19 cellular contexts compared by ENCODE assay signal in the genomic region with DNA sequence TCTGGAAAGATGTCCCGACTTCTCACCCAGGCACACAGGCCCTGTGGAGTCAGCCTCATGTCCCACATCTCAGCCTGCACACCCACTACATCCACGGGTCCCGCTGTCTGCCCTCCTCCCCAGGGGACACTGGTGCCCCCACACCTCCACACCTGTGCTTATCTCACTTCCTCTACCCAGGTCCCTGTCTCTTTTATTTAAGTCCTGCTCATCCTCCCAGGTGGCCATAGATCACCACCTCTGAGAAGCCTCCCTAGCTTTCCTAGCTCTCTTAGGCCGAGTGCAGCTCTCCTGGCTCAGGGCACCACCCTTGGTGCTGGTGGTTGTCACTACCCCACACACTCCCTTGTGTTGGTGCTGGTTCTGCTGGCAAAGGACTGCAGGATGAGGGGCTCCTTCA.
DNase-seq lines count a peak whose midpoint lies in the region; ATAC-seq and TF ChIP-seq lines count a peak whose summit lies in the region.
"Had no signal": no experiment of that assay in that cellular context is flagged by ENCODE, and none has a peak within 500 bp of the region (broad histone marks: within the 10 kb centered on the region; RNA-seq: fewer than 3 reads in every experiment).

No MANE protein-coding gene starts in this region.

- no peak overlapping the region for H3K4me3 ChIP-seq in IMR-90 (ENCODE audit: insufficient read depth, low read depth, low read length)
- no peak overlapping the region for H3K4me3 ChIP-seq in OCI-LY3 (ENCODE audit: low read length)
- H3K4me3 ChIP-seq in esophagus muscularis mucosa: no peak overlapping the region
- H3K4me3 ChIP-seq: BLaER1 treated with 17β-estradiol and CSF1 and Interleukin-3, amounts not matched to agents 10 nM and 100 nM; HAP-1 had no signal

- no peak for TF ChIP-seq RAD21 in IMR-90 (IDR thresholded peaks at IDR 0.05; ENCODE audit: low read length)

- CTCF ChIA-PET in IMR-90 (lab: Yijun Ruan, JAX): no interaction called here

- H3K27me3 ChIP-seq in IMR-90 (ENCODE audit: control insufficient read depth, insufficient read depth, low read length): peaks cover 10% of the 10 kb centered on the region; the same call in 1 of the 2 replicates
- H3K27me3 ChIP-seq in OCI-LY3 (ENCODE audit: low read depth, low read length): no peaks in the 10 kb centered on the region
- peaks cover 0 to 17% (median 0%) of the 10 kb centered on the region in 4 donors for H3K27me3 ChIP-seq in esophagus muscularis mucosa
- H3K27me3 ChIP-seq: BE2C; BLaER1 treated with 17β-estradiol and CSF1 and Interleukin-3, amounts not matched to agents 10 nM and 100 nM had no signal

- DNase-seq in IMR-90 (no peak), esophagus muscularis mucosa (ENCODE audit: extremely low spot score) (peak; percentile 78), neural crest cell (ENCODE audit: low read depth, low spot score) (no peak), AG08395 (ENCODE audit: low spot score) (no peak), germinal center (ENCODE audit: low spot score) (no peak), G401 (ENCODE audit: low spot score) (no peak)
- DNase-seq: AML-193; BE2C; Calu3; CD4-positive, alpha-beta T cell; CD8-positive, alpha-beta memory T cell; DMS79 treated with DMSO at 0.1 percent for 48 hours; GOT3; HFFc6 had no signal

- TF ChIP-seq POLR2A in IMR-90 (IDR thresholded peaks at IDR 0.05; ENCODE audit: low read depth, low read length): no peak
- no peak for TF ChIP-seq POLR2A in esophagus muscularis mucosa (IDR thresholded peaks at IDR 0.05; ENCODE audit: low read depth)

- peaks cover 4% of the 10 kb centered on the region; the same call in 1 of the 2 replicates for H3K9me1 ChIP-seq in IMR-90 (ENCODE audit: insufficient read depth, low read length)

- H3K14ac ChIP-seq in IMR-90 (replicated peaks; ENCODE audit: low read depth, low read length): no peak overlapping the region

- dilution Hi-C loops in IMR-90 (cut with HindIII; ENCODE audit: low sequenced_read_pairs, unreplicated experiment): no loop called here

- H3K4me1 Mint-ChIP-seq in neural crest cell: no peaks in the 10 kb centered on the region
- H3K4me1 Mint-ChIP-seq: CD14-positive monocyte; CD8-positive, alpha-beta memory T cell had no signal

- H3K27ac Mint-ChIP-seq in neural crest cell (ENCODE audit: unreplicated experiment): peak overlapping the region; percentile 71
- H3K27ac Mint-ChIP-seq: CD14-positive monocyte; CD4-positive, alpha-beta T cell; CD8-positive, alpha-beta memory T cell; HFFc6 had no signal

- H2BK5ac ChIP-seq in IMR-90 (ENCODE audit: low read depth, low read length, poor library complexity, severe bottlenecking): no peak overlapping the region

- no peak overlapping the region for H2AK5ac ChIP-seq in IMR-90 (ENCODE audit: low read depth, low read length)

- H4K5ac ChIP-seq in IMR-90 (ENCODE audit: low read depth, low read length): no peak overlapping the region

- no peaks in the 10 kb centered on the region for H3K79me1 ChIP-seq in IMR-90 (ENCODE audit: low read depth in 1 of 2, low read length in 2 of 2)

- TF ChIP-seq CTCF in IMR-90 (conservative IDR thresholded peaks at IDR 0.05; ENCODE audit: low read depth, low read length): no peak
- no peak for TF ChIP-seq CTCF in OCI-LY3 (IDR thresholded peaks at IDR 0.05; ENCODE audit: low read depth, low read length)
- TF ChIP-seq CTCF in esophagus muscularis mucosa (IDR thresholded peaks at IDR 0.05): no peak
- no peak for TF ChIP-seq CTCF in neural crest cell (conservative IDR thresholded peaks at IDR 0.05)

- 86% methylated on average over 1 of the region's 4 CpGs; no CpG with 5 or more reads in 1 of the 2 experiments for WGBS in IMR-90 (ENCODE audit: extremely low coverage in 2 of 2, insufficient read length in 1 of 2), 2 experiments
- 92% methylated on average over 4 of the region's 4 CpGs for WGBS in esophagus muscularis mucosa

- H3K27ac ChIP-seq in IMR-90 (ENCODE audit: insufficient read depth, low read length) (no peak overlapping the region), OCI-LY3 (ENCODE audit: low read length) (no peak overlapping the region), esophagus muscularis mucosa (replicated peaks in 1 of 4) (no peak overlapping the region)
- H3K27ac ChIP-seq: BLaER1 treated with 17β-estradiol and CSF1 and Interleukin-3, amounts not matched to agents 10 nM and 100 nM had no signal

- no peaks in the 10 kb centered on the region for H3K36me3 Mint-ChIP-seq in neural crest cell (ENCODE audit: low read depth)
- H3K36me3 Mint-ChIP-seq: CD14-positive monocyte; CD8-positive, alpha-beta memory T cell had no signal

- H3K9me3 Mint-ChIP-seq in neural crest cell: no peaks in the 10 kb centered on the region
- H3K9me3 Mint-ChIP-seq: CD14-positive monocyte; CD4-positive, alpha-beta T cell; HFFc6 had no signal

- H4K20me1 ChIP-seq in IMR-90 (ENCODE audit: insufficient read depth, low read length) (no peaks in the 10 kb centered on the region), OCI-LY3 (ENCODE audit: insufficient read depth, low read length) (no peaks in the 10 kb centered on the region)
- H4K20me1 ChIP-seq: BLaER1 treated with 17β-estradiol and CSF1 and Interleukin-3, amounts not matched to agents 10 nM and 100 nM had no signal

- no peak overlapping the region for H2BK20ac ChIP-seq in IMR-90 (ENCODE audit: low read depth, low read length)

- no peaks in the 10 kb centered on the region for H3K36me3 ChIP-seq in IMR-90 (ENCODE audit: control insufficient read depth, insufficient read depth, low read length)
- H3K36me3 ChIP-seq in OCI-LY3 (replicated peaks; ENCODE audit: low read depth, low read length): no peaks in the 10 kb centered on the region
- H3K36me3 ChIP-seq in esophagus muscularis mucosa: no peaks in the 10 kb centered on the region
- H3K36me3 ChIP-seq: BE2C; BLaER1 treated with 17β-estradiol and CSF1 and Interleukin-3, amounts not matched to agents 10 nM and 100 nM; HAP-1 had no signal

- peaks cover 27% of the 10 kb centered on the region for H3K27me3 Mint-ChIP-seq in neural crest cell (ENCODE audit: low read depth)

- intact Hi-C loops in IMR-90 (cut with micrococcal nuclease): no loop called here
- intact Hi-C loops in esophagus muscularis mucosa (cut with DNase I): no loop called here

- no peak overlapping the region for H3K4ac ChIP-seq in IMR-90 (ENCODE audit: low read depth, low read length)

- H3K79me2 ChIP-seq in OCI-LY3 (ENCODE audit: low read length): no peaks in the 10 kb centered on the region

- H3K9me3 ChIP-seq in IMR-90 (ENCODE audit: control insufficient read depth, insufficient read depth, low read length): no peaks in the 10 kb centered on the region
- H3K9me3 ChIP-seq in OCI-LY3 (ENCODE audit: insufficient read depth, low read length): no peaks in the 10 kb centered on the region
- no peaks in the 10 kb centered on the region for H3K9me3 ChIP-seq in esophagus muscularis mucosa
- H3K9me3 ChIP-seq: BE2C; BLaER1 treated with 17β-estradiol and CSF1 and Interleukin-3, amounts not matched to agents 10 nM and 100 nM; HAP-1 had no signal

- no peaks in the 10 kb centered on the region for H3K4me1 ChIP-seq in IMR-90 (ENCODE audit: control insufficient read depth, insufficient read depth, low read length)
- peaks cover 24% of the 10 kb centered on the region for H3K4me1 ChIP-seq in OCI-LY3 (ENCODE audit: low read length)
- no peaks in the 10 kb centered on the region for H3K4me1 ChIP-seq in esophagus muscularis mucosa
- H3K4me1 ChIP-seq: BE2C; BLaER1 treated with 17β-estradiol and CSF1 and Interleukin-3, amounts not matched to agents 10 nM and 100 nM; HAP-1 had no signal

- H3K23ac ChIP-seq in IMR-90 (ENCODE audit: low read depth, low read length): no peak overlapping the region

- TF ChIP-seq EP300 in esophagus muscularis mucosa (IDR thresholded peaks at IDR 0.05): no peak

- H3K9ac ChIP-seq in IMR-90 (ENCODE audit: low read depth, low read length) (no peak overlapping the region), OCI-LY3 (ENCODE audit: low read length) (no peak overlapping the region)
- H3K9ac ChIP-seq: BLaER1 treated with 17β-estradiol and CSF1 and Interleukin-3, amounts not matched to agents 10 nM and 100 nM had no signal

- H4K91ac ChIP-seq in IMR-90 (ENCODE audit: insufficient read depth, low read depth, low read length): no peak overlapping the region

- no peak overlapping the region for H4K8ac ChIP-seq in IMR-90 (ENCODE audit: low read depth in 2 of 2, low read length in 2 of 2)

- H2BK15ac ChIP-seq in IMR-90 (ENCODE audit: low read depth, low read length): no peak overlapping the region

- no peak overlapping the region for H3K4me3 Mint-ChIP-seq in neural crest cell
- H3K4me3 Mint-ChIP-seq: CD4-positive, alpha-beta T cell; CD8-positive, alpha-beta memory T cell; HFFc6 had no signal

- no peak overlapping the region for H2BK120ac ChIP-seq in IMR-90 (ENCODE audit: low read depth, low read length)

- in situ Hi-C loops in IMR-90 (cut with MboI; ENCODE audit: low sequenced_read_pairs): no loop called here
- in situ Hi-C loops in G401 (cut with HindIII; ENCODE audit: low sequenced_read_pairs): no loop called here

- no peak overlapping the region for H2AK9ac ChIP-seq in IMR-90 (replicated peaks; ENCODE audit: low read depth, low read length, poor library complexity)

- BruUV-seq in IMR-90 (replicated peaks; lab: Mats Ljungman, UMichigan): no TSS peak

- H3K4me2 ChIP-seq in IMR-90 (ENCODE audit: low read depth, low read length) (no peak overlapping the region), OCI-LY3 (ENCODE audit: low read length) (peak overlapping the region; percentile 53)
- H3K4me2 ChIP-seq: BLaER1 treated with 17β-estradiol and CSF1 and Interleukin-3, amounts not matched to agents 10 nM and 100 nM had no signal

- POLR2A ChIA-PET in IMR-90 (lab: Charles Lee; ENCODE audit: unreplicated experiment): no interaction called here

- no peak for ATAC-seq in IMR-90 (ENCODE audit: low read depth)
- no peak for ATAC-seq in HG02623 (IDR thresholded peaks at IDR 0.05; ENCODE audit: unreplicated experiment)

- no peak overlapping the region for H3K56ac ChIP-seq in IMR-90 (ENCODE audit: extremely low read depth, insufficient read depth, low read length)

- no peak overlapping the region for H3K18ac ChIP-seq in IMR-90 (ENCODE audit: low read depth, low read length)

- H2AFZ ChIP-seq in IMR-90 (replicated peaks; ENCODE audit: low read length, poor library complexity) (peak overlapping the region; percentile 28), OCI-LY3 (ENCODE audit: low read depth, low read length) (no peak overlapping the region)

TF ChIP-seq in IMR-90, 13 proteins besides CTCF, POLR2A, EP300 and RAD21 (continues in another document):
- TF ChIP-seq MAZ (IDR thresholded peaks at IDR 0.05; ENCODE audit: borderline replicate concordance, low read depth, low read length): no peak
- TF ChIP-seq SMC3 (IDR thresholded peaks at IDR 0.05; ENCODE audit: low read depth, low read length): no peak
- TF ChIP-seq CHD1 (IDR thresholded peaks at IDR 0.05; ENCODE audit: low read depth, low read length): no peak
- no peak for TF ChIP-seq RCOR1 (IDR thresholded peaks at IDR 0.05; ENCODE audit: insufficient replicate concordance, low read length)
